In genomic region chr12:80044694-80045046, GRCh38 we compare ENCODE assay signal across 14 cellular contexts. TPM values are rescaled to one million over a fixed set of nuclear protein-coding genes. Genes with fewer than 3 reads are reported as not detected.
DNase-seq lines count a peak whose midpoint lies in the region; ATAC-seq, FAIRE-seq and TF ChIP-seq lines count a peak whose summit lies in the region.
"Had no signal": no experiment of that assay in that cellular context is flagged by ENCODE, and none has a peak within 500 bp of the region (broad histone marks: within the 10 kb centered on the region; RNA-seq: fewer than 3 reads in every experiment).

No MANE protein-coding gene starts in this region.

- no peak overlapping the region for H2AFZ ChIP-seq in astrocyte (ENCODE audit: low read depth, low read length)

- no peaks in the 10 kb centered on the region for H3K27me3 Mint-ChIP-seq in astrocyte (ENCODE audit: low read depth, unreplicated experiment)

- peak overlapping the region; percentile 91 for H3K27ac ChIP-seq in astrocyte (ENCODE audit: low read depth, low read length)
- H3K27ac ChIP-seq: upper lobe of left lung, VCaP had no signal

- peak overlapping the region; percentile 54 for H3K4me2 ChIP-seq in astrocyte (ENCODE audit: low read length)

- peak overlapping the region; percentile 24 for H3K4me3 ChIP-seq in astrocyte (ENCODE audit: insufficient read depth, low read depth, low read length)
- H3K4me3 ChIP-seq: upper lobe of left lung had no signal

- no peaks in the 10 kb centered on the region for H3K9me3 Mint-ChIP-seq in astrocyte (ENCODE audit: unreplicated experiment)

- no peak for TF ChIP-seq CTCF in astrocyte (IDR thresholded peaks at IDR 0.05; ENCODE audit: insufficient read depth, low read depth, low read length)

- peak overlapping the region; percentile 41 for H3K9ac ChIP-seq in astrocyte (ENCODE audit: low read length)

- ATAC-seq in HG02870 (IDR thresholded peaks at IDR 0.05; ENCODE audit: unreplicated experiment) = peak; percentile 66
- no peak for ATAC-seq in GM18505 (IDR thresholded peaks at IDR 0.05; ENCODE audit: unreplicated experiment)
- no peak for ATAC-seq in HG03045 (IDR thresholded peaks at IDR 0.05; ENCODE audit: unreplicated experiment)

- H3K9me3 ChIP-seq in astrocyte (ENCODE audit: insufficient read depth, low read depth, low read length) = no peaks in the 10 kb centered on the region
- H3K9me3 ChIP-seq: upper lobe of left lung had no signal

- H3K36me3 Mint-ChIP-seq in astrocyte (ENCODE audit: low read depth, unreplicated experiment) = no peaks in the 10 kb centered on the region
- H3K36me3 Mint-ChIP-seq: mesothelial cell of epicardium had no signal

- DNase-seq in COLO829 (ENCODE audit: low spot score) (peak; percentile 51), astrocyte (ENCODE audit: low read depth) (peak; percentile 92), kidney glomerular epithelial cell (lab: John Stamatoyannopoulos, UW) (peak; percentile 80), DMS53 treated with DMSO at 0.1 percent for 48 hours (lab: John Stamatoyannopoulos, UW; ENCODE audit: unreplicated experiment) (no peak), nucleus accumbens (lab: John Stamatoyannopoulos, UW) (no peak)
- DNase-seq: activated gamma-delta T cell treated with Interleukin-2 at 50 U/mL for 16 hours; stimulated activated CD4-positive, alpha-beta T cell treated with anti-CD3 and anti-CD28 coated beads, Interleukin-15, amount 100 ng/mL, for 24 hours; upper lobe of left lung had no signal

- H4K20me1 ChIP-seq in astrocyte (ENCODE audit: insufficient read depth, low read length) = no peaks in the 10 kb centered on the region

- H3K27ac Mint-ChIP-seq in astrocyte (ENCODE audit: unreplicated experiment) = peak overlapping the region; percentile 97
- H3K27ac Mint-ChIP-seq: mesothelial cell of epicardium had no signal

- TF ChIP-seq POLR2A in GM18505 (IDR thresholded peaks at IDR 0.05; ENCODE audit: borderline replicate concordance, extremely low read depth, insufficient read depth, insufficient read length) = no peak

- peaks cover 28% of the 10 kb centered on the region for H3K4me1 ChIP-seq in astrocyte (ENCODE audit: insufficient read depth, low read length)
- H3K4me1 ChIP-seq: upper lobe of left lung had no signal

- no peak overlapping the region for H3K4me3 Mint-ChIP-seq in astrocyte (ENCODE audit: unreplicated experiment)
- H3K4me3 Mint-ChIP-seq: mesothelial cell of epicardium had no signal

- H3K4me1 Mint-ChIP-seq in astrocyte (ENCODE audit: low read depth, unreplicated experiment) = peaks cover 43% of the 10 kb centered on the region

- no peaks in the 10 kb centered on the region for H3K79me2 ChIP-seq in astrocyte (ENCODE audit: insufficient read depth, low read length)

- no peaks in the 10 kb centered on the region for H3K36me3 ChIP-seq in astrocyte (ENCODE audit: insufficient read depth, low read length)
- H3K36me3 ChIP-seq: upper lobe of left lung had no signal

- H3K27me3 ChIP-seq in astrocyte (ENCODE audit: insufficient read depth, low read length) = no peaks in the 10 kb centered on the region
- H3K27me3 ChIP-seq: upper lobe of left lung had no signal

- FAIRE-seq in astrocyte (lab: Jason Lieb, UNC) = peak; percentile 72
- FAIRE-seq: D721Med had no signal

RNA-seq across cellular contexts. Expression of gene OTOGL, which starts 54.7 kb away (rescaled TPM):
- 0.16 and 0.53 TPM in 2 replicates for total RNA-seq in astrocyte

Comparison
In these comparisons a context has a peak if more than half of its experiments do, and no peak if none do; other contexts are left out.
1. DNase-seq: peak in COLO829 (single experiment), astrocyte (single experiment) and kidney glomerular epithelial cell (single experiment); none in DMS53 treated with DMSO at 0.1 percent for 48 hours (single experiment) and nucleus accumbens (0 of 56).